13 cellular contexts compared by ENCODE assay signal in the genomic region with DNA sequence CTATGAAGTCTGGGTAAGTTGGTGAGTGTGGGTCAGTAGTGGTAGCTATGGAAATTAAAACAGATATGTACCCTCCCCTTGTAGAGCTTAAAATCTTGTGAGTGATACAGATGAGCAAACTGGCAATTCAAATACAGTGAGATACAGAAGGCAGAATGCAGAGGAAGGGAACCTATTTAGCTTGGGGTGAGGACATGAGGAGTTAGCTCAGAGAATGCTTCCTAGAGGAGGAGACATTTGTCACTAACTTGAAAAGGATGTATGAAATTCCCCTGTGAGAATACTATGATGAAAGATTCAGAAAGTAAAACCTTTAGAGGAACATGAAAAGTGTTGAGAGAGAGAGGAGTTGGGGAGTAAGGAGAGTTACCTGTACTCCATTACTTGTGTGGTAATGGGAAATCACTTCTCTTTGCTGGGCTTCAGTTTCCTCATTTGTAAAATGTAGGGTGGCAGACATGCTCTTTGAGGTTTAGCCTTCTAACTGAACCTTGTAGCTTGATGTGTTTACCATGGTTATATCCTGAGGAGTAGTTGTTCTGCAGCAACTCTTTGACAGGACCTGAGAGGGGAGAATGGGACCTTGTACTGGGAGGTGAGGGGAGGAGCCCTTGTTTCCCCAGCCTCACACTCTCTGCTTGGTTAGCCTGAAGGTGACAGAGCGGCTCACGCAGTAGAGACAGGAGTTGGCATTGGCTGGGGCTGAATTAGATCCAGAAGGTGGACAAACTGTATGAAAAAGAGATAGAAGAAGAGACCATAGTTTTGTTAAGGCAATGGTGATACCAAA. TPM values are rescaled to one million over a fixed set of nuclear protein-coding genes. Genes with fewer than 3 reads are reported as not detected.
DNase-seq lines count a peak whose midpoint lies in the region; ATAC-seq and TF ChIP-seq lines count a peak whose summit lies in the region.
"Had no signal": no experiment of that assay in that cellular context is flagged by ENCODE, and none has a peak within 500 bp of the region (broad histone marks: within the 10 kb centered on the region; RNA-seq: fewer than 3 reads in every experiment).

No MANE protein-coding gene starts in this region.

- H4K5ac ChIP-seq in IMR-90 (ENCODE audit: low read depth, low read length): no peak overlapping the region

- H3K18ac ChIP-seq in IMR-90 (ENCODE audit: low read depth, low read length): no peak overlapping the region

- no peak overlapping the region for H2BK5ac ChIP-seq in IMR-90 (ENCODE audit: low read depth, low read length, poor library complexity, severe bottlenecking)

- no peak overlapping the region for H2AFZ ChIP-seq in IMR-90 (replicated peaks; ENCODE audit: low read length, poor library complexity)

- no peak overlapping the region for H3K4ac ChIP-seq in IMR-90 (ENCODE audit: low read depth, low read length)

- peaks cover 51% of the 10 kb centered on the region; the same call in 1 of the 2 replicates for H4K20me1 ChIP-seq in IMR-90 (ENCODE audit: insufficient read depth, low read length)

- no CpG with 5 or more reads among the region's 2 CpGs for WGBS in IMR-90 (ENCODE audit: extremely low coverage in 2 of 2, insufficient read length in 1 of 2), 2 experiments

- TF ChIP-seq CTCF in IMR-90 (conservative IDR thresholded peaks at IDR 0.05; ENCODE audit: low read depth, low read length) (no peak), neutrophil (IDR thresholded peaks at IDR 0.05) (no peak), left lung (IDR thresholded peaks at IDR 0.05) (no peak)

- H3K79me1 ChIP-seq in IMR-90 (ENCODE audit: low read depth in 1 of 2, low read length in 2 of 2): peaks cover 34 to 73% of the 10 kb centered on the region in 2 experiments

- H2BK15ac ChIP-seq in IMR-90 (ENCODE audit: low read depth, low read length): no peak overlapping the region

- H2BK120ac ChIP-seq in IMR-90 (ENCODE audit: low read depth, low read length): no peak overlapping the region

- no peak for TF ChIP-seq POLR2A in IMR-90 (IDR thresholded peaks at IDR 0.05; ENCODE audit: low read depth, low read length)

- TF ChIP-seq RAD21 in IMR-90 (IDR thresholded peaks at IDR 0.05; ENCODE audit: low read length): no peak

- intact Hi-C loops in IMR-90 (cut with micrococcal nuclease) (no loop called here), left lung (cut with DNase I) (no loop called here), posterior vena cava (cut with DNase I) (no loop called here)

- H3K27ac ChIP-seq in IMR-90 (ENCODE audit: insufficient read depth, low read length): no peak overlapping the region
- H3K27ac ChIP-seq in neutrophil: peak overlapping the region; percentile 21
- no peak overlapping the region for H3K27ac ChIP-seq in left lung
- H3K27ac ChIP-seq: C4-2B had no signal

- no peak overlapping the region for H3K9ac ChIP-seq in IMR-90 (ENCODE audit: low read depth, low read length)

- no peak overlapping the region for H4K91ac ChIP-seq in IMR-90 (ENCODE audit: insufficient read depth, low read depth, low read length)

- CTCF ChIA-PET in IMR-90 (lab: Yijun Ruan, JAX): no interaction called here

- no TSS peak for BruUV-seq in IMR-90 (replicated peaks; lab: Mats Ljungman, UMichigan)

- H3K4me3 ChIP-seq in IMR-90 (ENCODE audit: insufficient read depth, low read depth, low read length) (no peak overlapping the region), neutrophil (ENCODE audit: low read depth in 1 of 2, low read length in 1 of 2) (no peak overlapping the region), left lung (no peak overlapping the region), MG63 (no peak overlapping the region)

- H3K14ac ChIP-seq in IMR-90 (replicated peaks; ENCODE audit: low read depth, low read length): no peak overlapping the region

- peak overlapping the region; percentile 4; the same call in 1 of the 2 replicates for H3K23ac ChIP-seq in IMR-90 (ENCODE audit: low read depth, low read length)

- H3K56ac ChIP-seq in IMR-90 (ENCODE audit: extremely low read depth, insufficient read depth, low read length): no peak overlapping the region

- no peak overlapping the region for H4K8ac ChIP-seq in IMR-90 (ENCODE audit: low read depth in 2 of 2, low read length in 2 of 2)

- H3K4me1 ChIP-seq in IMR-90 (ENCODE audit: control insufficient read depth, insufficient read depth, low read length): 0 out of 2 replicates have a peak, but pooled peaks cover 3% of the 10 kb centered on the region
- H3K4me1 ChIP-seq in neutrophil (ENCODE audit: control insufficient read depth in 1 of 2, insufficient read depth in 1 of 2, low read depth in 1 of 2, low read length in 1 of 2): peaks cover 11 to 21% of the 10 kb centered on the region in 2 experiments
- peaks cover 0 to 42% of the 10 kb centered on the region in 2 donors for H3K4me1 ChIP-seq in left lung

- no peak overlapping the region for H3K4me2 ChIP-seq in IMR-90 (ENCODE audit: low read depth, low read length)

- no peak overlapping the region for H2BK20ac ChIP-seq in IMR-90 (ENCODE audit: low read depth, low read length)

- no peak for DNase-seq in IMR-90
- no peak for DNase-seq in left lung
- no peak for DNase-seq in posterior vena cava (ENCODE audit: low spot score)
- DNase-seq in MG63: no peak
- DNase-seq in NCI-H345 treated with DMSO at 0.1 percent for 48 hours (lab: John Stamatoyannopoulos, UW; ENCODE audit: unreplicated experiment): no peak
- DNase-seq: activated CD4-positive, alpha-beta T cell treated with anti-CD3 and anti-CD28 coated beads, Interleukin-2, amount 50 U/mL, for 48 hours; anterior cingulate cortex; NCI-H510A; stimulated activated CD4-positive, alpha-beta T cell treated with anti-CD3 and anti-CD28 coated beads, Interleukin-2, amount 100 ng/mL, for 48 hours had no signal

- dilution Hi-C loops in IMR-90 (cut with HindIII; ENCODE audit: low sequenced_read_pairs, unreplicated experiment): no loop called here

- no peaks in the 10 kb centered on the region; the same call in none of the 2 replicates for H3K36me3 ChIP-seq in IMR-90 (ENCODE audit: control insufficient read depth, insufficient read depth, low read length)
- H3K36me3 ChIP-seq in neutrophil: no peaks in the 10 kb centered on the region
- peaks cover 0 to 5% of the 10 kb centered on the region in 2 donors for H3K36me3 ChIP-seq in left lung
- H3K36me3 ChIP-seq in MG63: 0 out of 2 replicates have a peak, but pooled peaks cover 2% of the 10 kb centered on the region

- H3K27me3 ChIP-seq in IMR-90 (ENCODE audit: control insufficient read depth, insufficient read depth, low read length): no peaks in the 10 kb centered on the region
- no peaks in the 10 kb centered on the region for H3K27me3 ChIP-seq in neutrophil
- H3K27me3 ChIP-seq in left lung: no peaks in the 10 kb centered on the region
- no peaks in the 10 kb centered on the region for H3K27me3 ChIP-seq in MG63

- ATAC-seq in GM18907 (IDR thresholded peaks at IDR 0.05; ENCODE audit: unreplicated experiment) (peak; percentile 45), GM21723 (IDR thresholded peaks at IDR 0.05; ENCODE audit: unreplicated experiment) (peak; percentile 35), IMR-90 (ENCODE audit: low read depth) (no peak), left lung (no peak)

- peak overlapping the region; percentile 52; the same call in 1 of the 2 replicates for H2AK5ac ChIP-seq in IMR-90 (ENCODE audit: low read depth, low read length)

- H3K9me3 ChIP-seq in IMR-90 (ENCODE audit: control insufficient read depth, insufficient read depth, low read length) (no peaks in the 10 kb centered on the region), neutrophil (no peaks in the 10 kb centered on the region), left lung (no peaks in the 10 kb centered on the region), MG63 (no peaks in the 10 kb centered on the region)

- H2AK9ac ChIP-seq in IMR-90 (replicated peaks; ENCODE audit: low read depth, low read length, poor library complexity): no peak overlapping the region

- in situ Hi-C loops in IMR-90 (cut with MboI; ENCODE audit: low sequenced_read_pairs): no loop called here

- POLR2A ChIA-PET in IMR-90 (lab: Charles Lee; ENCODE audit: unreplicated experiment): no interaction called here

- peaks cover 14% of the 10 kb centered on the region; the same call in 1 of the 2 replicates for H3K9me1 ChIP-seq in IMR-90 (ENCODE audit: insufficient read depth, low read length)

TF ChIP-seq in IMR-90, 13 proteins besides CTCF, POLR2A, EP300 and RAD21 (continues in another document):
- no peak for TF ChIP-seq MAFK (IDR thresholded peaks at IDR 0.05; ENCODE audit: low read depth, low read length)
- TF ChIP-seq, protein P1, sequence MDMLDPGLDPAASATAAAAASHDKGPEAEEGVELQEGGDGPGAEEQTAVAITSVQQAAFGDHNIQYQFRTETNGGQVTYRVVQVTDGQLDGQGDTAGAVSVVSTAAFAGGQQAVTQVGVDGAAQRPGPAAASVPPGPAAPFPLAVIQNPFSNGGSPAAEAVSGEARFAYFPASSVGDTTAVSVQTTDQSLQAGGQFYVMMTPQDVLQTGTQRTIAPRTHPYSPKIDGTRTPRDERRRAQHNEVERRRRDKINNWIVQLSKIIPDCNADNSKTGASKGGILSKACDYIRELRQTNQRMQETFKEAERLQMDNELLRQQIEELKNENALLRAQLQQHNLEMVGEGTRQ (IDR thresholded peaks at IDR 0.05; ENCODE audit: low read depth, low read length): no peak
- TF ChIP-seq, protein P2, sequence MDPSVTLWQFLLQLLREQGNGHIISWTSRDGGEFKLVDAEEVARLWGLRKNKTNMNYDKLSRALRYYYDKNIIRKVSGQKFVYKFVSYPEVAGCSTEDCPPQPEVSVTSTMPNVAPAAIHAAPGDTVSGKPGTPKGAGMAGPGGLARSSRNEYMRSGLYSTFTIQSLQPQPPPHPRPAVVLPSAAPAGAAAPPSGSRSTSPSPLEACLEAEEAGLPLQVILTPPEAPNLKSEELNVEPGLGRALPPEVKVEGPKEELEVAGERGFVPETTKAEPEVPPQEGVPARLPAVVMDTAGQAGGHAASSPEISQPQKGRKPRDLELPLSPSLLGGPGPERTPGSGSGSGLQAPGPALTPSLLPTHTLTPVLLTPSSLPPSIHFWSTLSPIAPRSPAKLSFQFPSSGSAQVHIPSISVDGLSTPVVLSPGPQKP (IDR thresholded peaks at IDR 0.05; ENCODE audit: borderline replicate concordance, low read depth, low read length): no peak
- TF ChIP-seq RFX5 (IDR thresholded peaks at IDR 0.05; ENCODE audit: low read depth, low read length): no peak
- no peak for TF ChIP-seq MXI1 (IDR thresholded peaks at IDR 0.05; ENCODE audit: borderline replicate concordance, low read depth, low read length)
- no peak for TF ChIP-seq MAZ (IDR thresholded peaks at IDR 0.05; ENCODE audit: borderline replicate concordance, low read depth, low read length)
- TF ChIP-seq FOS (IDR thresholded peaks at IDR 0.05; ENCODE audit: low read depth, low read length): no peak
- TF ChIP-seq CHD1 (IDR thresholded peaks at IDR 0.05; ENCODE audit: low read depth, low read length): no peak
- TF ChIP-seq BHLHE40 (IDR thresholded peaks at IDR 0.05; ENCODE audit: low read depth, low read length): no peak

RNA-seq across cellular contexts. Expression of a gene that starts 17.9 kb away (rescaled TPM):
- total RNA-seq in IMR-90 (2012; rRNA removed): 19.9 and 28.9 TPM in 2 replicates
- 12.6 and 15.5 TPM in 2 replicates for polyA plus RNA-seq in IMR-90 (2012; rRNA removed)
- 4.8 and 7.0 TPM in 2 replicates for polyA plus RNA-seq in IMR-90 (2012; cell fraction: cytosol; rRNA removed)
- 2.0 and 11.4 TPM in 2 replicates for polyA plus RNA-seq in IMR-90 (2012; cell fraction: nucleus; rRNA removed; ENCODE audit: low replicate concordance)
- 10 to 100 TPM; 45.6 to 50.8 TPM for total RNA-seq in left lung
- 10 to 100 TPM; 39.4 to 57.0 TPM for total RNA-seq in posterior vena cava
- 20.0 and 22.8 TPM in 2 replicates for total RNA-seq in MG63 (2014; rRNA removed; shearing (Covaris generic); ENCODE audit: low replicate concordance)

Comparison
In these comparisons a context has a peak if more than half of its experiments do, and no peak if none do; other contexts are left out.
1. ATAC-seq: peak in GM18907 (single experiment) and GM21723 (single experiment); none in IMR-90 (single experiment) and left lung (single experiment).